In genomic region chr2:178194600-178195389, GRCh38 we compare ENCODE assay signal across 8 cellular contexts. TPM values are rescaled to one million over a fixed set of nuclear protein-coding genes. Genes with fewer than 3 reads are reported as not detected.
DNase-seq lines count a peak whose midpoint lies in the region; ATAC-seq and TF ChIP-seq lines count a peak whose summit lies in the region.

No MANE protein-coding gene starts in this region.

- H3K27ac ChIP-seq in mesendoderm (ENCODE audit: low read depth, low read length), result peak overlapping the region; percentile 84
- peak overlapping the region in 1 of 2 donors; percentile 80 for H3K27ac ChIP-seq in testis

- intact Hi-C loops in testis (cut with DNase I; ENCODE audit: low total_unique reads), result no loop called here

- H2BK120ac ChIP-seq in mesendoderm (ENCODE audit: low read depth, low read length), result no peak overlapping the region

- H3K4me1 ChIP-seq in mesendoderm (ENCODE audit: control insufficient read depth, low read depth, low read length), result no peaks in the 10 kb centered on the region
- H3K4me1 ChIP-seq in testis, result peaks cover 5% of the 10 kb centered on the region

- no CpG with 5 or more reads among the region's 83 CpGs for WGBS in mesendoderm (ENCODE audit: extremely low coverage, insufficient coverage, low lambda C conversion rate)
- WGBS in testis, 2 donors, result 0% methylated on average over 67 of the region's 83 CpGs; no CpG with 5 or more reads in 1 of the 2 donors

- no peaks in the 10 kb centered on the region for H3K36me3 ChIP-seq in mesendoderm (ENCODE audit: control insufficient read depth, insufficient read depth, low read length)
- H3K36me3 ChIP-seq in testis (ENCODE audit: low read depth, missing control alignments), result no peaks in the 10 kb centered on the region

- peak overlapping the region; percentile 64 for H3K4me3 ChIP-seq in LNCaP clone FGC (ENCODE audit: low read depth, low read length)
- peak overlapping the region; percentile 88 for H3K4me3 ChIP-seq in WI38 (ENCODE audit: low read depth, low read length)
- peak overlapping the region; percentile 74 for H3K4me3 ChIP-seq in mesendoderm (ENCODE audit: low read length)
- peak overlapping the region; percentile 70 to 78 for H3K4me3 ChIP-seq in testis

- H3K27me3 ChIP-seq in mesendoderm (ENCODE audit: insufficient read depth, low read length, poor library complexity), result peaks cover 10% of the 10 kb centered on the region
- no peaks in the 10 kb centered on the region for H3K27me3 ChIP-seq in testis

- H3K4me2 ChIP-seq in mesendoderm (ENCODE audit: low read length), result peak overlapping the region; percentile 77

- peak; percentile 67 for DNase-seq in DMS 273 treated with DMSO at 0.1 percent for 48 hours (lab: John Stamatoyannopoulos, UW)
- no peak for DNase-seq in LNCaP clone FGC (ENCODE audit: low read depth)
- DNase-seq in epidermal melanocyte (ENCODE audit: insufficient read length, low spot score), result peak; percentile 43
- DNase-seq in mesendoderm, result peak; percentile 81
- peak; percentile 50 for DNase-seq in testis
- DNase-seq in AML-193 (lab: John Stamatoyannopoulos, UW), result no peak

- no peak overlapping the region for H4K5ac ChIP-seq in mesendoderm (ENCODE audit: low read length)

- H2BK5ac ChIP-seq in mesendoderm (ENCODE audit: low read length), result no peak overlapping the region

- no peaks in the 10 kb centered on the region for H3K9me3 ChIP-seq in testis

- no peak overlapping the region for H2BK15ac ChIP-seq in mesendoderm (replicated peaks; ENCODE audit: low read depth)

- no peaks in the 10 kb centered on the region for H3K79me1 ChIP-seq in mesendoderm (ENCODE audit: low read length)

- no peak for TF ChIP-seq CTCF in LNCaP clone FGC (IDR thresholded peaks at IDR 0.05; ENCODE audit: control insufficient read depth, extremely low read depth, insufficient read depth)
- TF ChIP-seq CTCF in WI38 (IDR thresholded peaks at IDR 0.05; ENCODE audit: low read depth, low read length), result no peak
- TF ChIP-seq CTCF in testis (IDR thresholded peaks at IDR 0.05), result no peak

- TF ChIP-seq POLR2A in testis (IDR thresholded peaks at IDR 0.05), result no peak

- no peak overlapping the region for H4K8ac ChIP-seq in mesendoderm (ENCODE audit: low read depth, low read length)

- H3K9ac ChIP-seq in mesendoderm (ENCODE audit: low read length), result peak overlapping the region; percentile 84

- H3K23ac ChIP-seq in mesendoderm (ENCODE audit: low read length), result peak overlapping the region; percentile 86

- H3K56ac ChIP-seq in mesendoderm (ENCODE audit: low read length), result peak overlapping the region; percentile 92

- no peak overlapping the region for H3K4ac ChIP-seq in mesendoderm (ENCODE audit: low read depth, low read length)

- peak overlapping the region; percentile 81 for H3K18ac ChIP-seq in mesendoderm (ENCODE audit: low read length)

- ATAC-seq in GM21576 (IDR thresholded peaks at IDR 0.05; ENCODE audit: unreplicated experiment), result peak; percentile 29

- H3K79me2 ChIP-seq in mesendoderm (ENCODE audit: control insufficient read depth, insufficient read depth, low read length), result no peaks in the 10 kb centered on the region

- no peak overlapping the region for H2AK5ac ChIP-seq in mesendoderm (ENCODE audit: low read length)

RNA-seq across cellular contexts. Expression of gene OSBPL6, which starts 0.5 kb away (rescaled TPM):
- 4.4 TPM for polyA plus RNA-seq in mesendoderm (2013, experiment 1 of 2)
- polyA plus RNA-seq in mesendoderm (2013, experiment 2 of 2), result 4.1 TPM
- total RNA-seq in testis, result 1 to 10 TPM; 2.6 to 3.8 TPM
- polyA plus RNA-seq in testis (ENCODE audit: insufficient read depth, low read depth, low replicate concordance), result 1.7 TPM

Comparison
In these comparisons a context has a peak if more than half of its experiments do, and no peak if none do; other contexts are left out.
1. DNase-seq: peak in DMS 273 treated with DMSO at 0.1 percent for 48 hours (single experiment), epidermal melanocyte (single experiment), mesendoderm (single experiment) and testis (single experiment); none in LNCaP clone FGC (single experiment) and AML-193 (0 of 2).
2. Peak in every context shown above with its lines, with median percentiles within 50 percentile points of each other: H3K4me3 ChIP-seq.